8 cellular contexts compared by ENCODE assay signal in the genomic region with DNA sequence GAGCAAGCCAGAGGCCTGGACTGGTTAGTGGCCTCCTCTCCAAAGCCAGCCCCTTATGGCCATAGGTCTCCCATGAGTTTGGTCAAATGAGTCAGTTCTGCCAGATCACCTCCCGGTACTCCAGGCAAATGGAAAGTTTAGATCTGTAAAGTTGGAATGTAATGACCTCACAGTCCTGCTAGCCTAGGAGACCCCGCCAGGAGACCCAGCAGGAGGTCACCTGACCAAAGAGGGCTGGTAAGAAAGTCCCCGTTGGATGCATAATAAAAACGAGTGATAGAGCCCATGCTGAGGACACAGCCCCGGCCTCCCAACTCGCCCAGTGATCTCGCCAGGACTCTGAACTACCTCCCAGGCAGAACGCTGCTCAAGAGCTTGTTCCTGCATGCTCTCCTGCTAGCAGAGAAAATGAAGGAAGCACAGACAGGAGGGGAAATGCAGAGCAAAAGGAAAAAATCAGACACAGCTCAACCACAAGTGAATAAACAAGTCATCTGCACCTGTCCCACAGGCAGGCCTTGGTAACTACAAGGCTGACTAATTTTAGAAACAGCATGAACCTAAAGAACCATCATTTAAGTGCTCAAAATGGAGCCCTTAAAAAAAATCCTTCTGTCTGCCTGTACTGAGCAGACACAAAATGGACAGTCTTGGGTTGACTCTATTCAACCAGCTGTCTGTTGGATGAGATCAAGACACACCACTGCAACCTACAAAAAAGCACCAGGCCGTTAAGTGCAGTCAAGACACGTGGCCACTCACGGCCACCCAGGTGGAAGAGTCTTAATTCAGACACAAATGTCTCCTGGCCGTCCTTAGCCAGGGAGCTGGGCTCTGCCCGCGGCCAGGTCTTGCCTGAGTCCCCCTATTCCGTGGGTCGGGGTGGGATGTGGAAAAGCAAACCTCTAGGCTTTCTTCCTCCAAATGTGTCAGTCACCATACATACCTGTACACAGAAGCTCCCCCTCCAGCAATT. TPM values are rescaled to one million over a fixed set of nuclear protein-coding genes. Genes with fewer than 3 reads are reported as not detected.
DNase-seq lines count a peak whose midpoint lies in the region; ATAC-seq and TF ChIP-seq lines count a peak whose summit lies in the region.

No MANE protein-coding gene starts in this region.

- H3K4me1 ChIP-seq in CD8-positive, alpha-beta memory T cell (ENCODE audit: insufficient read depth, low read length), result peaks cover 27% of the 10 kb centered on the region

- H3K9me3 Mint-ChIP-seq in CD8-positive, alpha-beta memory T cell, result no peaks in the 10 kb centered on the region
- no peaks in the 10 kb centered on the region for H3K9me3 Mint-ChIP-seq in mesothelial cell of epicardium

- CTCF ChIA-PET in CD8-positive, alpha-beta memory T cell (lab: Charles Lee), result interaction anchor here (0.7 to 1.5 kb wide), 3 partner anchors 15 to 171 kb away, joined by 3 to 6 read pairs (median 3); no protein-coding TSS in a partner anchor

- no peaks in the 10 kb centered on the region for H3K9me3 ChIP-seq in CD8-positive, alpha-beta memory T cell (ENCODE audit: low read length)

- POLR2A ChIA-PET in CD8-positive, alpha-beta memory T cell (lab: Charles Lee), result interaction anchor here (0.7 to 1.8 kb wide), 2 partner anchors 9 to 19 kb away, joined by 5 to 14 read pairs; a partner anchor contains a TSS

- H3K27me3 Mint-ChIP-seq in CD8-positive, alpha-beta memory T cell, result no peaks in the 10 kb centered on the region
- H3K27me3 Mint-ChIP-seq in mesothelial cell of epicardium (ENCODE audit: low read depth), result no peaks in the 10 kb centered on the region

- H3K4me1 Mint-ChIP-seq in CD8-positive, alpha-beta memory T cell, result peaks cover 22 to 51% (median 31%) of the 10 kb centered on the region in 3 donors
- peaks cover 12% of the 10 kb centered on the region for H3K4me1 Mint-ChIP-seq in mesothelial cell of epicardium

- no peak overlapping the region for H3K4me3 ChIP-seq in CD8-positive, alpha-beta memory T cell (ENCODE audit: low read length)
- no peak overlapping the region for H3K4me3 ChIP-seq in HL-60 (replicated peaks; ENCODE audit: insufficient read depth, low read length)

- H3K27me3 ChIP-seq in CD8-positive, alpha-beta memory T cell (ENCODE audit: insufficient read depth, low read length, poor library complexity, severe bottlenecking), result no peaks in the 10 kb centered on the region
- H3K27me3 ChIP-seq in HL-60 (ENCODE audit: insufficient read depth, poor library complexity, severe bottlenecking), result no peaks in the 10 kb centered on the region

- TF ChIP-seq CTCF in HL-60 (IDR thresholded peaks at IDR 0.05; ENCODE audit: insufficient read depth, low read length), result no peak
- no peak for TF ChIP-seq CTCF in mesothelial cell of epicardium (IDR thresholded peaks at IDR 0.05; ENCODE audit: unreplicated experiment)

- peak in 1 of 5 donors; percentile 35 for DNase-seq in CD8-positive, alpha-beta memory T cell
- DNase-seq in HL-60 (ENCODE audit: low read depth in 1 of 2, low spot score in 1 of 2), result peak in 1 of 2 experiments; percentile 29
- peak; percentile 84 for DNase-seq in astrocyte of the hippocampus (ENCODE audit: low read depth, low spot score)
- DNase-seq in mesothelial cell of epicardium (ENCODE audit: low spot score in 2 of 2, unreplicated experiment in 2 of 2), result no peak
- DNase-seq in HT-29 (ENCODE audit: low spot score), result no peak
- no peak for DNase-seq in NCI-H2081 (lab: John Stamatoyannopoulos, UW)

- no peak for ATAC-seq in GM19467 (IDR thresholded peaks at IDR 0.05; ENCODE audit: unreplicated experiment)
- no peak for ATAC-seq in GM18519 (IDR thresholded peaks at IDR 0.05; ENCODE audit: low FRiP score, unreplicated experiment)

- no peaks in the 10 kb centered on the region for H3K36me3 ChIP-seq in CD8-positive, alpha-beta memory T cell (ENCODE audit: insufficient read depth, low read length)

- H3K36me3 Mint-ChIP-seq in CD8-positive, alpha-beta memory T cell, result peaks cover 0 to 15% (median 8%) of the 10 kb centered on the region in 3 donors
- H3K36me3 Mint-ChIP-seq in mesothelial cell of epicardium, result peaks cover 15% of the 10 kb centered on the region

- peak overlapping the region in 6 of 7 donors; percentile 6 to 81 (median 34) for H3K4me3 Mint-ChIP-seq in CD8-positive, alpha-beta memory T cell
- H3K4me3 Mint-ChIP-seq in mesothelial cell of epicardium, result no peak overlapping the region

- peak overlapping the region; percentile 17 to 91 (median 80) for H3K27ac Mint-ChIP-seq in CD8-positive, alpha-beta memory T cell
- H3K27ac Mint-ChIP-seq in mesothelial cell of epicardium, result peak overlapping the region; percentile 5

- H3K27ac ChIP-seq in CD8-positive, alpha-beta memory T cell (ENCODE audit: low read depth, low read length), result no peak overlapping the region
- H3K27ac ChIP-seq in HL-60 (replicated peaks), result peak overlapping the region; percentile 24

RNA-seq across cellular contexts. Expression of a gene that starts 9.2 kb away (rescaled TPM):
- 10 to 100 TPM; 28.4 to 32.1 TPM for total RNA-seq in CD8-positive, alpha-beta memory T cell
- polyA plus RNA-seq in CD8-positive, alpha-beta memory T cell, result 21.8 TPM
- total RNA-seq in mesothelial cell of epicardium, result 24.2 to 28.2 TPM (median 27.0 TPM) in 3 replicates
- not detected in 2 replicates for total RNA-seq in HT-29 (2014; rRNA removed; shearing (Covaris generic))

RNA-seq across cellular contexts. Expression of a gene that starts 26.8 kb away (rescaled TPM):
- total RNA-seq in CD8-positive, alpha-beta memory T cell, result under 1 TPM; 0.07 to 0.11 TPM
- 0.05 TPM for polyA plus RNA-seq in CD8-positive, alpha-beta memory T cell
- 0.45 to 0.95 TPM (median 0.58 TPM) in 3 replicates for total RNA-seq in mesothelial cell of epicardium
- total RNA-seq in HT-29 (2014; rRNA removed; shearing (Covaris generic)), result not detected in 2 replicates

RNA-seq across cellular contexts. Expression of a gene that starts 53.2 kb away (rescaled TPM):
- 10 to 100 TPM; 87.5 to 95.2 TPM for total RNA-seq in CD8-positive, alpha-beta memory T cell
- polyA plus RNA-seq in CD8-positive, alpha-beta memory T cell, result 178 TPM
- 26.3 to 30.9 TPM (median 27.5 TPM) in 3 replicates for total RNA-seq in mesothelial cell of epicardium
- 105 and 113 TPM in 2 replicates for total RNA-seq in HT-29 (2014; rRNA removed; shearing (Covaris generic))

RNA-seq across cellular contexts. Expression of a gene that starts 54.9 kb away (rescaled TPM):
- 10 to 100 TPM; 63.8 to 65.8 TPM for total RNA-seq in CD8-positive, alpha-beta memory T cell
- 75.4 TPM for polyA plus RNA-seq in CD8-positive, alpha-beta memory T cell
- total RNA-seq in mesothelial cell of epicardium, result 55.3 to 59.1 TPM (median 56.0 TPM) in 3 replicates
- total RNA-seq in HT-29 (2014; rRNA removed; shearing (Covaris generic)), result 81.3 and 109 TPM in 2 replicates

Comparison
In these comparisons a context has a peak if more than half of its experiments do, and no peak if none do; other contexts are left out.
1. RNA of a gene that starts 9.2 kb away (total RNA-seq): 28.4 to 32.1 TPM in CD8-positive, alpha-beta memory T cell and 24.2 to 28.2 TPM in mesothelial cell of epicardium; not detected in HT-29; every median in the first group is over 10 times any median in the second.